ENCODE assay signal across 8 cellular contexts in genomic region chr14:24279301-24280186, GRCh38. TPM values are rescaled to one million over a fixed set of nuclear protein-coding genes. Genes with fewer than 3 reads are reported as not detected.
DNase-seq lines count a peak whose midpoint lies in the region; ATAC-seq and TF ChIP-seq lines count a peak whose summit lies in the region.

No MANE protein-coding gene starts in this region.

- peaks cover 26 to 96% (median 45%) of the 10 kb centered on the region in 3 donors for H3K4me1 ChIP-seq in esophagus squamous epithelium

- peak overlapping the region; percentile 67 to 88 (median 78) for H3K27ac ChIP-seq in esophagus squamous epithelium

- H3K4me3 ChIP-seq in esophagus squamous epithelium, result no peak overlapping the region

- H3K27me3 ChIP-seq in esophagus squamous epithelium, result no peaks in the 10 kb centered on the region

- TF ChIP-seq CTCF in esophagus squamous epithelium (IDR thresholded peaks at IDR 0.05), result peak in 5 of 6 experiments; percentile 10 to 69 (median 42)

- intact Hi-C loops in esophagus squamous epithelium (cut with DNase I), result no loop called here

- ATAC-seq in activated CD4-positive, CD25-positive, alpha-beta regulatory T cell treated with anti-CD3 and anti-CD28 coated beads, Interleukin-2, amount 50 U/mL, for 24 hours, result peak; percentile 85 to 91
- ATAC-seq in HG03460 (IDR thresholded peaks at IDR 0.05; ENCODE audit: unreplicated experiment), result peak; percentile 81

- TF ChIP-seq POLR2A in esophagus squamous epithelium (IDR thresholded peaks at IDR 0.05), result no peak

- DNase-seq in activated CD4-positive, CD25-positive, alpha-beta regulatory T cell treated with anti-CD3 and anti-CD28 coated beads, Interleukin-2, amount 50 U/mL, for 72 hours, result no peak
- peak; percentile 26 for DNase-seq in activated CD4-positive, alpha-beta T cell treated with anti-CD3 and anti-CD28 coated beads for 1 hour
- no peak for DNase-seq in esophagus squamous epithelium (lab: John Stamatoyannopoulos, UW)
- peak; percentile 30 to 39 for DNase-seq in stimulated activated CD4-positive, alpha-beta T cell treated with anti-CD3 and anti-CD28 coated beads, Interleukin-2, amount 100 ng/mL, for 48 hours
- DNase-seq in NCI-H2107 treated with DMSO at 0.1 percent for 48 hours (lab: John Stamatoyannopoulos, UW; ENCODE audit: unreplicated experiment), result no peak
- DNase-seq in T1000 (lab: John Stamatoyannopoulos, UW), result no peak

- no peaks in the 10 kb centered on the region for H3K9me3 ChIP-seq in esophagus squamous epithelium

- H3K36me3 ChIP-seq in esophagus squamous epithelium, result no peaks in the 10 kb centered on the region

- 50 to 72% methylated on average over 9 to 11 of the region's 11 CpGs for WGBS in esophagus squamous epithelium, 2 donors

RNA-seq across cellular contexts. Expression of gene RABGGTA, which starts 8.1 kb away (rescaled TPM):
- 100 to 1,000 TPM in 2 of 4 donors, 10 to 100 TPM in 2; 68.9 to 171 (median 108) TPM for total RNA-seq in esophagus squamous epithelium

RNA-seq across cellular contexts. Expression of gene TGM1, which starts 16.6 kb away (rescaled TPM):
- total RNA-seq in esophagus squamous epithelium, result 1,000 to 10,000 TPM in 2 of 4 donors, 100 to 1,000 TPM in 2; 566 to 1,879 (median 1,037) TPM

RNA-seq across cellular contexts. Expression of gene DHRS1, which starts 20.0 kb away (rescaled TPM):
- 100 to 1,000 TPM in 2 of 4 donors, 10 to 100 TPM in 2; 81.6 to 164 (median 101) TPM for total RNA-seq in esophagus squamous epithelium

RNA-seq across cellular contexts. Expression of gene NOP9, which starts 20.1 kb away (rescaled TPM):
- total RNA-seq in esophagus squamous epithelium, result 10 to 100 TPM; 18.0 to 29.8 (median 25.0) TPM

RNA-seq across cellular contexts. Expression of gene CIDEB, which starts 28.2 kb away (rescaled TPM):
- total RNA-seq in esophagus squamous epithelium, result 10 to 100 TPM; 18.3 to 41.4 (median 30.4) TPM

Comparison
In these comparisons a context has a peak if more than half of its experiments do, and no peak if none do; other contexts are left out.
1. DNase-seq: peak in activated CD4-positive, alpha-beta T cell treated with anti-CD3 and anti-CD28 coated beads for 1 hour (single experiment) and stimulated activated CD4-positive, alpha-beta T cell treated with anti-CD3 and anti-CD28 coated beads, Interleukin-2, amount 100 ng/mL, for 48 hours (2 of 2); none in activated CD4-positive, CD25-positive, alpha-beta regulatory T cell treated with anti-CD3 and anti-CD28 coated beads, Interleukin-2, amount 50 U/mL, for 72 hours (single experiment), esophagus squamous epithelium (single experiment), NCI-H2107 treated with DMSO at 0.1 percent for 48 hours (single experiment) and T1000 (single experiment).